15 cellular contexts compared by ENCODE assay signal in the genomic region with DNA sequence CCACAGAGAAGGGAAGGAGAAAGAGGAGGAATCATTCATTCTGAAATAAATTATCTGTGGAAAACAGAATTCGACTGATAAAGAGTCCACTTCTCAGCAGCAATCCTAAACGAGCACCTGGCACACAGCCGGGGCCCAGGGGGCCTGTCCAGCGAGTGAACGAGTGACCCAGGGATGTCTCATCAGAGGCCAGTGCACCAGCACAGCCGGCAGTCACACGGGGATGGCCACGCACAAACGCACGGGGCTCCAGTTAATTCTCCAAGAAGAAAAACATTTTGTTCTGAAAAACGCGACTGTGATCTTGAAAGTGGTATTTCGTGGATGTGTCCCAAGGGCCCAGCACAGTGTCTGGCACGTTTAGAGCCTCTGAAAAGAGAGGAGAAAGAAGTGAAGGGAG.
DNase-seq lines count a peak whose midpoint lies in the region; ATAC-seq and TF ChIP-seq lines count a peak whose summit lies in the region.
"Had no signal": no experiment of that assay in that cellular context is flagged by ENCODE, and none has a peak within 500 bp of the region (broad histone marks: within the 10 kb centered on the region; RNA-seq: fewer than 3 reads in every experiment).

No MANE protein-coding gene starts in this region.

- H3K36me3 ChIP-seq in gastroesophageal sphincter (no peaks in the 10 kb centered on the region), upper lobe of right lung (no peaks in the 10 kb centered on the region)

- TF ChIP-seq EP300 in gastroesophageal sphincter (IDR thresholded peaks at IDR 0.05), result no peak

- TF ChIP-seq POLR2A in gastroesophageal sphincter (IDR thresholded peaks at IDR 0.05), result no peak

- WGBS in gastroesophageal sphincter (ENCODE audit: low coverage in 1 of 2), 2 donors, result 32 to 36% methylated on average over 10 to 11 of the region's 14 CpGs

- no peak for ATAC-seq in gastroesophageal sphincter
- no peak for ATAC-seq in upper lobe of right lung
- ATAC-seq: GM12878 had no signal

- H3K27me3 ChIP-seq in gastroesophageal sphincter (peaks cover 86% of the 10 kb centered on the region), upper lobe of right lung (peaks cover 35% of the 10 kb centered on the region)

- peak; percentile 52 for DNase-seq in activated CD8-positive, alpha-beta memory T cell treated with anti-CD3 and anti-CD28 coated beads for 24 hours
- DNase-seq in activated CD8-positive, alpha-beta memory T cell treated with anti-CD3 and anti-CD28 coated beads, Interleukin-2, amount 50 U/mL, for 4 hours, result no peak
- DNase-seq in coronary artery (ENCODE audit: low spot score) (peak; percentile 65), mesenteric fat pad (ENCODE audit: low spot score) (peak; percentile 78), DMS53 treated with DMSO at 0.1 percent for 48 hours (lab: John Stamatoyannopoulos, UW; ENCODE audit: unreplicated experiment) (no peak), upper lobe of right lung (no peak)
- DNase-seq in stimulated activated CD8-positive, alpha-beta memory T cell treated with anti-CD3 and anti-CD28 coated beads, Interleukin-4, amount 100 ng/mL, for 48 hours, result peak; percentile 19
- DNase-seq: AML-193; CD4-positive, CD25-positive, alpha-beta regulatory T cell; DMS79; IMR-90 had no signal

- H3K4me3 ChIP-seq in coronary artery, result no peak overlapping the region
- H3K4me3 ChIP-seq in gastroesophageal sphincter, result no peak overlapping the region
- H3K4me3 ChIP-seq in upper lobe of right lung, result no peak overlapping the region
- H3K4me3 ChIP-seq: BLaER1 treated with 17β-estradiol and CSF1 and Interleukin-3, amounts not matched to agents 10 nM and 100 nM; GM12878 had no signal

- H3K27ac ChIP-seq in coronary artery (no peak overlapping the region), gastroesophageal sphincter (no peak overlapping the region), upper lobe of right lung (no peak overlapping the region)
- H3K27ac ChIP-seq: 22Rv1; BLaER1 treated with 17β-estradiol and CSF1 and Interleukin-3, amounts not matched to agents 10 nM and 100 nM had no signal

- H3K9me3 ChIP-seq in gastroesophageal sphincter, result peaks cover 0 to 8% (median 0%) of the 10 kb centered on the region in 3 donors
- no peaks in the 10 kb centered on the region for H3K9me3 ChIP-seq in upper lobe of right lung

- TF ChIP-seq CTCF in coronary artery (IDR thresholded peaks at IDR 0.05) (no peak), gastroesophageal sphincter (IDR thresholded peaks at IDR 0.05) (no peak), upper lobe of right lung (IDR thresholded peaks at IDR 0.05) (no peak)

- intact Hi-C loops in upper lobe of right lung (cut with DNase I), result no loop called here

- H3K4me1 ChIP-seq in gastroesophageal sphincter (peaks cover 0 to 16% (median 5%) of the 10 kb centered on the region in 3 donors), upper lobe of right lung (peaks cover 5% of the 10 kb centered on the region)

Comparison
In these comparisons a context has a peak if more than half of its experiments do, and no peak if none do; other contexts are left out.
1. DNase-seq: peak in activated CD8-positive, alpha-beta memory T cell treated with anti-CD3 and anti-CD28 coated beads for 24 hours (single experiment), coronary artery (single experiment), mesenteric fat pad (single experiment) and stimulated activated CD8-positive, alpha-beta memory T cell treated with anti-CD3 and anti-CD28 coated beads, Interleukin-4, amount 100 ng/mL, for 48 hours (single experiment); none in activated CD8-positive, alpha-beta memory T cell treated with anti-CD3 and anti-CD28 coated beads, Interleukin-2, amount 50 U/mL, for 4 hours (single experiment), DMS53 treated with DMSO at 0.1 percent for 48 hours (single experiment) and upper lobe of right lung (single experiment).